In genomic region chr5:173843800-173844199, GRCh38 we compare ENCODE assay signal across 31 cellular contexts.
"Had no signal": no experiment of that assay in that cellular context is flagged by ENCODE, and none has a peak within 500 bp of the region (broad histone marks: within the 10 kb centered on the region; RNA-seq: fewer than 3 reads in every experiment).

No MANE protein-coding gene starts in this region.

- H3K4me3 Mint-ChIP-seq: naive thymus-derived CD8-positive, alpha-beta T cell; natural killer cell treated with Interleukin-12 subunit alpha and Interleukin-12 subunit beta and Interleukin-15 and Interleukin-18, amount 100 ng/mL, for 72 hours; nephron progenitor cell; neural crest cell; stimulated activated naive B cell treated with anti-CD40 and anti-IgM and Interleukin-4, amounts not matched to agents 10 μg/mL and 1 μg/mL and 100 μg/mL, for 72 hours; stimulated activated naive CD8-positive, alpha-beta T cell treated with anti-CD3 and anti-CD28 coated beads, Interleukin-15, Interleukin-2, amounts not matched to agents 100 ng/mL and 50 ng/mL, for 24 hours had no signal

- ATAC-seq: naive thymus-derived CD8-positive, alpha-beta T cell; natural killer cell treated with Interleukin-12 subunit alpha and Interleukin-12 subunit beta and Interleukin-15 and Interleukin-18, amount 100 ng/mL, for 72 hours; pancreas; psoas muscle; right cardiac atrium; sciatic nerve; stimulated activated naive B cell treated with anti-CD40 and anti-IgM and Interleukin-4, amounts not matched to agents 10 μg/mL and 1 μg/mL and 100 μg/mL, for 72 hours had no signal

- H3K27ac ChIP-seq: neutrophil, pancreas, psoas muscle, skin epidermis, spleen, stomach, thoracic aorta, thyroid gland, tibial nerve, upper lobe of left lung, vagina had no signal

- H3K27me3 Mint-ChIP-seq: progenitor cell of endocrine pancreas; stimulated activated naive CD8-positive, alpha-beta T cell treated with anti-CD3 and anti-CD28 coated beads, Interleukin-15, Interleukin-2, amounts not matched to agents 100 ng/mL and 50 ng/mL, for 24 hours had no signal

- H3K4me1 Mint-ChIP-seq: naive thymus-derived CD8-positive, alpha-beta T cell; nephron progenitor cell; neural crest cell had no signal

- DNase-seq: naive thymus-derived CD8-positive, alpha-beta T cell; nephron progenitor cell; nucleus accumbens; pancreas; posterior cingulate gyrus; psoas muscle; right cardiac atrium; spleen; stimulated activated CD4-positive, alpha-beta T cell treated with anti-CD3 and anti-CD28 coated beads, Interleukin-12 subunit alpha, Interleukin-12 subunit beta, amount 100 ng/mL, for 4 hours; stimulated activated CD4-positive, alpha-beta T cell treated with anti-CD3 and anti-CD28 coated beads, Interleukin-1b, Interleukin-23, amount 100 ng/mL, for 48 hours; stimulated activated CD4-positive, alpha-beta T cell treated with anti-CD3 and anti-CD28 coated beads, Interleukin-4, amount 100 ng/mL, for 1 hour; stimulated activated CD4-positive, alpha-beta T cell treated with anti-CD3 and anti-CD28 coated beads, Interleukin-4, amount 100 ng/mL, for 4 hours; stimulated activated CD8-positive, alpha-beta memory T cell treated with anti-CD3 and anti-CD28 coated beads, Interleukin-4, amount 100 ng/mL, for 48 hours; stimulated activated naive B cell treated with anti-CD40 and anti-IgM and Interleukin-4, amounts not matched to agents 10 μg/mL and 1 μg/mL and 100 μg/mL, for 72 hours; stimulated activated naive CD4-positive, alpha-beta T cell treated with Interleukin-2 at 50 U/mL for 16 hours; stomach; thyroid gland; trophoblast cell; upper lobe of left lung had no signal

- FAIRE-seq: pancreas, urothelium cell line had no signal

- H3K4me3 ChIP-seq: pancreas, psoas muscle, skin epidermis, smooth muscle cell, spleen, stomach, thoracic aorta, thyroid gland, tibial nerve, upper lobe of left lung, vagina had no signal

- H3K27ac Mint-ChIP-seq: naive thymus-derived CD8-positive, alpha-beta T cell; natural killer cell treated with Interleukin-12 subunit alpha and Interleukin-12 subunit beta and Interleukin-15 and Interleukin-18, amount 100 ng/mL, for 72 hours; nephron progenitor cell; progenitor cell of endocrine pancreas; stimulated activated naive B cell treated with anti-CD40 and anti-IgM and Interleukin-4, amounts not matched to agents 10 μg/mL and 1 μg/mL and 100 μg/mL, for 72 hours; stimulated activated naive CD8-positive, alpha-beta T cell treated with anti-CD3 and anti-CD28 coated beads, Interleukin-15, Interleukin-2, amounts not matched to agents 100 ng/mL and 50 ng/mL, for 24 hours had no signal

- H3K36me3 ChIP-seq: neutrophil, pancreas, spleen, stomach, thoracic aorta, thyroid gland, tibial nerve, upper lobe of left lung, vagina had no signal

- H3K4me1 ChIP-seq: spleen, stomach, thyroid gland, tibial nerve, upper lobe of left lung, vagina had no signal

- H3K9me3 ChIP-seq: neutrophil, pancreas, psoas muscle, thoracic aorta, thyroid gland, vagina had no signal

- H3K4me2 ChIP-seq: smooth muscle cell had no signal

- H3K27me3 ChIP-seq: neutrophil, pancreas, spleen, stomach, thyroid gland, tibial nerve, upper lobe of left lung, vagina had no signal
